Comparison of ENCODE assay signal across 1 cellular context in genomic region chr2:15622614-15623480, GRCh38.
TF ChIP-seq lines count a peak whose summit lies in the region.

No MANE protein-coding gene starts in this region.

TF ChIP-seq in A549, 52 proteins besides CTCF, POLR2A, EP300 and RAD21 (continued from another document):
- TF ChIP-seq HDAC2 (IDR thresholded peaks at IDR 0.05) (no peak), FOXS1 (CRISPR knock-in tag; IDR thresholded peaks at IDR 0.05) (no peak), HOXB13 (CRISPR knock-in tag; IDR thresholded peaks at IDR 0.05; ENCODE audit: low read depth) (no peak), FOSB (CRISPR knock-in tag; IDR thresholded peaks at IDR 0.05) (no peak), JUN (IDR thresholded peaks at IDR 0.05) (no peak), RNF2 (IDR thresholded peaks at IDR 0.05; ENCODE audit: borderline replicate concordance, low read depth) (no peak), ATOH8 (CRISPR knock-in tag; IDR thresholded peaks at IDR 0.05; ENCODE audit: low read depth) (no peak), MAZ (IDR thresholded peaks at IDR 0.05; ENCODE audit: borderline replicate concordance, low read depth, low read length) (no peak)
